Comparison of ENCODE assay signal across 12 cellular contexts in genomic region chr4:16591867-16592266, GRCh38.
DNase-seq lines count a peak whose midpoint lies in the region; ATAC-seq and TF ChIP-seq lines count a peak whose summit lies in the region.
"Had no signal": no experiment of that assay in that cellular context is flagged by ENCODE, and none has a peak within 500 bp of the region (broad histone marks: within the 10 kb centered on the region; RNA-seq: fewer than 3 reads in every experiment).

No MANE protein-coding gene starts in this region.

- no peaks in the 10 kb centered on the region for H3K4me1 ChIP-seq in endodermal cell (ENCODE audit: control insufficient read depth, insufficient read depth, low read length)
- H3K4me1 ChIP-seq: esophagus muscularis mucosa had no signal

- H3K27ac Mint-ChIP-seq in endodermal cell (no peak overlapping the region), type B pancreatic cell (no peak overlapping the region)
- H3K27ac Mint-ChIP-seq: activated naive CD8-positive, alpha-beta T cell treated with anti-CD3 and anti-CD28 coated beads, Interleukin-2, amount 10 ng/mL, durations not matched to agents 7 days and 5 days had no signal

- peaks cover 25% of the 10 kb centered on the region for H3K27me3 Mint-ChIP-seq in endodermal cell (ENCODE audit: insufficient read depth)
- H3K27me3 Mint-ChIP-seq in type B pancreatic cell: no peaks in the 10 kb centered on the region
- H3K27me3 Mint-ChIP-seq: activated naive CD8-positive, alpha-beta T cell treated with anti-CD3 and anti-CD28 coated beads, Interleukin-2, amount 10 ng/mL, durations not matched to agents 7 days and 5 days had no signal

- ATAC-seq in HG02571 (IDR thresholded peaks at IDR 0.05; ENCODE audit: unreplicated experiment) (no peak), HG02981 (IDR thresholded peaks at IDR 0.05; ENCODE audit: unreplicated experiment) (no peak)

- H3K4me3 Mint-ChIP-seq in endodermal cell (no peak overlapping the region), type B pancreatic cell (peak overlapping the region; percentile 44)
- H3K4me3 Mint-ChIP-seq: activated naive CD8-positive, alpha-beta T cell treated with anti-CD3 and anti-CD28 coated beads, Interleukin-2, amount 10 ng/mL, durations not matched to agents 7 days and 5 days had no signal

- TF ChIP-seq CTCF in endodermal cell (conservative IDR thresholded peaks at IDR 0.05) (no peak), type B pancreatic cell (conservative IDR thresholded peaks at IDR 0.05) (no peak)

- H3K36me3 Mint-ChIP-seq in endodermal cell (ENCODE audit: low read depth) (no peaks in the 10 kb centered on the region), type B pancreatic cell (no peaks in the 10 kb centered on the region)
- H3K36me3 Mint-ChIP-seq: activated naive CD8-positive, alpha-beta T cell treated with anti-CD3 and anti-CD28 coated beads, Interleukin-2, amount 10 ng/mL, durations not matched to agents 7 days and 5 days had no signal

- no peaks in the 10 kb centered on the region for H3K9me3 ChIP-seq in endodermal cell (ENCODE audit: control insufficient read depth, low read length)
- H3K9me3 ChIP-seq: esophagus muscularis mucosa had no signal

- no peak overlapping the region for H3K4me3 ChIP-seq in endodermal cell (ENCODE audit: low read length)
- H3K4me3 ChIP-seq: esophagus muscularis mucosa had no signal

- H3K27me3 ChIP-seq in endodermal cell (ENCODE audit: control insufficient read depth, insufficient read depth, low read length, poor library complexity, severe bottlenecking): no peaks in the 10 kb centered on the region
- H3K27me3 ChIP-seq: esophagus muscularis mucosa had no signal

- 67 to 86% methylated on average over 4 to 6 of the region's 6 CpGs for WGBS in endodermal cell (ENCODE audit: insufficient coverage in 1 of 2, insufficient read length in 1 of 2), 2 experiments

- H3K36me3 ChIP-seq in endodermal cell (ENCODE audit: control insufficient read depth, insufficient read depth, low read length): no peaks in the 10 kb centered on the region

- H3K4me1 Mint-ChIP-seq in endodermal cell (peaks cover 9% of the 10 kb centered on the region), type B pancreatic cell (ENCODE audit: unreplicated experiment) (peaks cover 5% of the 10 kb centered on the region)
- H3K4me1 Mint-ChIP-seq: activated naive CD8-positive, alpha-beta T cell treated with anti-CD3 and anti-CD28 coated beads, Interleukin-2, amount 10 ng/mL, durations not matched to agents 7 days and 5 days had no signal

- no peak overlapping the region for H3K9ac ChIP-seq in endodermal cell (ENCODE audit: extremely low read depth, low read length, poor library complexity, severe bottlenecking)

- peak overlapping the region; percentile 86 for H3K27ac ChIP-seq in endodermal cell (ENCODE audit: low read depth, low read length)
- H3K27ac ChIP-seq: esophagus muscularis mucosa had no signal

- DNase-seq in NCI-H748 (lab: John Stamatoyannopoulos, UW; ENCODE audit: unreplicated experiment) (peak; percentile 63), NCI-H748 treated with DMSO at 0.1 percent for 48 hours (lab: John Stamatoyannopoulos, UW) (no peak), endodermal cell (no peak), medulla oblongata (ENCODE audit: extremely low spot score) (peak; percentile 53), type B pancreatic cell (ENCODE audit: extremely low spot score, unreplicated experiment) (no peak), SHP77 treated with DMSO at 0.1 percent for 48 hours (lab: John Stamatoyannopoulos, UW) (no peak)
- DNase-seq: activated CD8-positive, alpha-beta memory T cell treated with anti-CD3 and anti-CD28 coated beads, Interleukin-2, amount 50 U/mL, for 48 hours; activated naive CD8-positive, alpha-beta T cell treated with anti-CD3 and anti-CD28 coated beads, Interleukin-2, amount 10 ng/mL, durations not matched to agents 7 days and 5 days; NCI-H1694 had no signal

- no peaks in the 10 kb centered on the region for H3K9me3 Mint-ChIP-seq in endodermal cell
- H3K9me3 Mint-ChIP-seq in type B pancreatic cell: no peaks in the 10 kb centered on the region
- H3K9me3 Mint-ChIP-seq: activated naive CD8-positive, alpha-beta T cell treated with anti-CD3 and anti-CD28 coated beads, Interleukin-2, amount 10 ng/mL, durations not matched to agents 7 days and 5 days had no signal

Comparison
In these comparisons a context has a peak if more than half of its experiments do, and no peak if none do; other contexts are left out.
1. DNase-seq: peak in NCI-H748 (single experiment) and medulla oblongata (single experiment); none in NCI-H748 treated with DMSO at 0.1 percent for 48 hours (single experiment), endodermal cell (single experiment), type B pancreatic cell (single experiment) and SHP77 treated with DMSO at 0.1 percent for 48 hours (single experiment).